In genomic region chr4:112705891-112706839, GRCh38 we compare ENCODE assay signal across 8 cellular contexts.
A peak's percentile ranks its signal among the peaks of the same experiment; 100 is the strongest.
DNase-seq lines count a peak whose midpoint lies in the region; ATAC-seq and TF ChIP-seq lines count a peak whose summit lies in the region.
"Not testable (repeated sequence)": the region's sequence is repeated elsewhere in the genome, so short reads cannot be mapped to it uniquely, and the experiment has no call there.

No MANE protein-coding gene starts in this region.

- peak overlapping the region in 3 of 4 donors; percentile 31 to 72 (median 43) for H3K27ac ChIP-seq in sigmoid colon

- H3K27ac Mint-ChIP-seq in activated T-cell treated with anti-CD3 and anti-CD28 coated beads, Interleukin-2, amount 50 U/mL, for 72 hours = not testable (repeated sequence)
- H3K27ac Mint-ChIP-seq in endothelial cell (ENCODE audit: unreplicated experiment) = peak overlapping the region; percentile 54

- not testable (repeated sequence) for H3K9me3 Mint-ChIP-seq in activated T-cell treated with anti-CD3 and anti-CD28 coated beads, Interleukin-2, amount 50 U/mL, for 72 hours; endothelial cell (ENCODE audit: unreplicated experiment)

- 1% methylated on average over 35 of the region's 74 CpGs for WGBS in sigmoid colon, 2 donors

- peaks cover 23% of the 10 kb centered on the region for H3K4me1 Mint-ChIP-seq in activated T-cell treated with anti-CD3 and anti-CD28 coated beads, Interleukin-2, amount 50 U/mL, for 72 hours (ENCODE audit: low read depth)
- H3K4me1 Mint-ChIP-seq in endothelial cell (ENCODE audit: unreplicated experiment) = peaks cover 18% of the 10 kb centered on the region

- H3K36me3 ChIP-seq in sigmoid colon = not testable (repeated sequence)

- DNase-seq in Ammon's horn (ENCODE audit: low spot score) (peak; percentile 24), GM19240 (ENCODE audit: insufficient read length, low spot score) (peak; percentile 9), NCI-H82 (lab: John Stamatoyannopoulos, UW) (peak; percentile 52), endothelial cell (ENCODE audit: low spot score) (peak; percentile 16)
- peak; percentile 20 to 24 for DNase-seq in activated T-cell treated with anti-CD3 and anti-CD28 coated beads, Interleukin-2, amount 50 U/mL, for 72 hours
- DNase-seq in left lobe of liver (ENCODE audit: low spot score); sigmoid colon: not testable (repeated sequence)

- H3K4me3 Mint-ChIP-seq in activated T-cell treated with anti-CD3 and anti-CD28 coated beads, Interleukin-2, amount 50 U/mL, for 72 hours = peak overlapping the region; percentile 92 to 99
- H3K4me3 Mint-ChIP-seq in endothelial cell (ENCODE audit: unreplicated experiment) = peak overlapping the region; percentile 99

- not testable (repeated sequence) for H3K9me3 ChIP-seq in sigmoid colon

- peaks cover 0 to 28% (median 12%) of the 10 kb centered on the region in 3 donors for H3K27me3 ChIP-seq in sigmoid colon

- peaks cover 0 to 17% (median 12%) of the 10 kb centered on the region in 4 donors for H3K4me1 ChIP-seq in sigmoid colon

- TF ChIP-seq CTCF in endothelial cell (IDR thresholded peaks at IDR 0.05; ENCODE audit: unreplicated experiment); sigmoid colon (IDR thresholded peaks at IDR 0.05): not testable (repeated sequence)

- H3K4me3 ChIP-seq in sigmoid colon = peak overlapping the region; percentile 50 to 70 (median 57)

- TF ChIP-seq POLR2A in sigmoid colon (IDR thresholded peaks at IDR 0.05) = not testable (repeated sequence)

- ATAC-seq in HG03159 (IDR thresholded peaks at IDR 0.05; ENCODE audit: unreplicated experiment) (peak; percentile 44), left lobe of liver (peak; percentile 91)
- ATAC-seq in activated T-cell treated with anti-CD3 and anti-CD28 coated beads, Interleukin-2, amount 50 U/mL, for 72 hours (replicated peaks in 1 of 2) = peak; percentile 74 to 77

- not testable (repeated sequence) for TF ChIP-seq EP300 in sigmoid colon (IDR thresholded peaks at IDR 0.05)

- not testable (repeated sequence) for H3K36me3 Mint-ChIP-seq in activated T-cell treated with anti-CD3 and anti-CD28 coated beads, Interleukin-2, amount 50 U/mL, for 72 hours (ENCODE audit: insufficient read depth in 2 of 2); endothelial cell (ENCODE audit: low read depth, unreplicated experiment)

- intact Hi-C loops in sigmoid colon (cut with DNase I) = not testable (repeated sequence)

- peaks cover 54% of the 10 kb centered on the region for H3K27me3 Mint-ChIP-seq in activated T-cell treated with anti-CD3 and anti-CD28 coated beads, Interleukin-2, amount 50 U/mL, for 72 hours (ENCODE audit: low read depth)
- not testable (repeated sequence) for H3K27me3 Mint-ChIP-seq in endothelial cell (ENCODE audit: unreplicated experiment)
